In genomic region chr4:64516176-64516575, GRCh38 we compare ENCODE assay signal across 8 cellular contexts.
"Had no signal": no experiment of that assay in that cellular context is flagged by ENCODE, and none has a peak within 500 bp of the region (broad histone marks: within the 10 kb centered on the region; RNA-seq: fewer than 3 reads in every experiment).

No MANE protein-coding gene starts in this region.

- DNase-seq: GM23248, GOT3, H9, HCEC 1CT, KBM-7 had no signal

- H3K9me3 Mint-ChIP-seq: H9 had no signal

- H2AFZ ChIP-seq: GM23248 had no signal

- H3K4me3 Mint-ChIP-seq: H9 had no signal

- H3K4me2 ChIP-seq: KMS-11 had no signal

- H3K27ac ChIP-seq: GM23248, KMS-11 had no signal

- FAIRE-seq: H54, HTR-8/SVneo had no signal

- H3K9ac ChIP-seq: GM23248, KMS-11 had no signal

- H3K4me3 ChIP-seq: GM23248 had no signal
